Comparison of ENCODE assay signal across 1 cellular context in genomic region chr6:111794716-111795452, GRCh38.
TF ChIP-seq lines count a peak whose summit lies in the region.

No MANE protein-coding gene starts in this region.

TF ChIP-seq in HepG2, 621 proteins besides CTCF, POLR2A, EP300 and RAD21 (continued from another document and continues in another):
- TF ChIP-seq ZNF609 (CRISPR knock-in tag; IDR thresholded peaks at IDR 0.05; ENCODE audit: borderline replicate concordance) (no peak), ZNF383 (CRISPR knock-in tag; IDR thresholded peaks at IDR 0.05; ENCODE audit: borderline replicate concordance) (no peak), MTA3 (CRISPR knock-in tag; IDR thresholded peaks at IDR 0.05) (no peak), NFIC (IDR thresholded peaks at IDR 0.05; ENCODE audit: low read length) (no peak), ZNF841 (CRISPR knock-in tag; IDR thresholded peaks at IDR 0.05; ENCODE audit: borderline replicate concordance) (no peak), CBX1 (IDR thresholded peaks at IDR 0.05; ENCODE audit: low read depth) (no peak), DNMT3B (CRISPR knock-in tag; conservative IDR thresholded peaks at IDR 0.05) (no peak), SRY (CRISPR knock-in tag; IDR thresholded peaks at IDR 0.05) (no peak), ZNF703 (CRISPR knock-in tag; IDR thresholded peaks at IDR 0.05; ENCODE audit: borderline replicate concordance) (no peak), ZNF207 (IDR thresholded peaks at IDR 0.05; ENCODE audit: borderline replicate concordance) (no peak), ZNF20 (CRISPR knock-in tag; IDR thresholded peaks at IDR 0.05) (no peak), MIXL1 (CRISPR knock-in tag; IDR thresholded peaks at IDR 0.05) (0 out of 2 replicates have a peak, but pooled peaks have one; percentile 35), AKAP8 (CRISPR knock-in tag; IDR thresholded peaks at IDR 0.05) (no peak), TCF7L2 (IDR thresholded peaks at IDR 0.05; ENCODE audit: low read depth, low read length) (no peak), ZNF770 (CRISPR knock-in tag; IDR thresholded peaks at IDR 0.05) (no peak), SALL2 (CRISPR knock-in tag; IDR thresholded peaks at IDR 0.05) (no peak), DMTF1 (CRISPR knock-in tag; IDR thresholded peaks at IDR 0.05) (no peak), SOX13 (IDR thresholded peaks at IDR 0.05) (no peak), SOX13 (CRISPR knock-in tag; conservative IDR thresholded peaks at IDR 0.05 in 1 of 2, IDR thresholded peaks at IDR 0.05 in 1 of 2) (peak in 1 of 2 experiments; percentile 42; a peak in 1 of 4 replicates), REL (CRISPR knock-in tag; conservative IDR thresholded peaks at IDR 0.05) (no peak), ZNF670 (CRISPR knock-in tag; IDR thresholded peaks at IDR 0.05; ENCODE audit: borderline replicate concordance) (no peak), SOX6 (IDR thresholded peaks at IDR 0.05) (no peak), SOX6 (CRISPR knock-in tag; IDR thresholded peaks at IDR 0.05) (peak; percentile 9; the same call in 1 of the 2 replicates), ZNF34 (CRISPR knock-in tag; IDR thresholded peaks at IDR 0.05; ENCODE audit: borderline replicate concordance) (no peak), RBFOX2 (IDR thresholded peaks at IDR 0.05; ENCODE audit: low read depth, low read length) (no peak), TBX3 (IDR thresholded peaks at IDR 0.05; ENCODE audit: borderline replicate concordance) (no peak), SMAD9 (CRISPR knock-in tag; IDR thresholded peaks at IDR 0.05) (no peak), WIZ (CRISPR knock-in tag; IDR thresholded peaks at IDR 0.05) (no peak), ZNF30 (CRISPR knock-in tag; IDR thresholded peaks at IDR 0.05) (no peak), ZBTB20 (CRISPR knock-in tag; IDR thresholded peaks at IDR 0.05; ENCODE audit: borderline replicate concordance, low read depth) (no peak), RFX5 (IDR thresholded peaks at IDR 0.05; ENCODE audit: low read depth, low read length) (no peak), MYC (CRISPR knock-in tag; IDR thresholded peaks at IDR 0.05; ENCODE audit: borderline replicate concordance) (no peak), KAT7 (CRISPR knock-in tag; IDR thresholded peaks at IDR 0.05; ENCODE audit: borderline replicate concordance) (no peak), MEIS1 (CRISPR knock-in tag; IDR thresholded peaks at IDR 0.05; ENCODE audit: borderline replicate concordance) (no peak), MNT (IDR thresholded peaks at IDR 0.05) (no peak), ATRX (CRISPR knock-in tag; IDR thresholded peaks at IDR 0.05; ENCODE audit: borderline replicate concordance) (no peak), MBD4 (IDR thresholded peaks at IDR 0.05; ENCODE audit: borderline replicate concordance, low read length) (no peak), KAT8 (CRISPR knock-in tag; IDR thresholded peaks at IDR 0.05) (no peak), ZFP36L1 (CRISPR knock-in tag; IDR thresholded peaks at IDR 0.05) (no peak), SNRNP70 (IDR thresholded peaks at IDR 0.05; ENCODE audit: low read depth, low read length) (no peak), SAP130 (CRISPR knock-in tag; IDR thresholded peaks at IDR 0.05; ENCODE audit: low read depth) (peak; percentile 4; the same call in 1 of the 2 replicates), BORCS8-MEF2B (CRISPR knock-in tag; IDR thresholded peaks at IDR 0.05) (no peak), NFIB (CRISPR knock-in tag; IDR thresholded peaks at IDR 0.05; ENCODE audit: borderline replicate concordance) (no peak), ZNF607 (CRISPR knock-in tag; IDR thresholded peaks at IDR 0.05; ENCODE audit: borderline replicate concordance) (no peak), MATR3 (CRISPR knock-in tag; IDR thresholded peaks at IDR 0.05) (no peak), ZBTB2 (CRISPR knock-in tag; IDR thresholded peaks at IDR 0.05; ENCODE audit: low read depth) (no peak), HNF4A (CRISPR knock-in tag; IDR thresholded peaks at IDR 0.05) (peak; percentile 27), ZNF567 (CRISPR knock-in tag; IDR thresholded peaks at IDR 0.05; ENCODE audit: borderline replicate concordance) (no peak), BHLHE40 (IDR thresholded peaks at IDR 0.05; ENCODE audit: low read length) (no peak), ARNTL (CRISPR knock-in tag; IDR thresholded peaks at IDR 0.05) (no peak)
- TF ChIP-seq, protein P1, sequence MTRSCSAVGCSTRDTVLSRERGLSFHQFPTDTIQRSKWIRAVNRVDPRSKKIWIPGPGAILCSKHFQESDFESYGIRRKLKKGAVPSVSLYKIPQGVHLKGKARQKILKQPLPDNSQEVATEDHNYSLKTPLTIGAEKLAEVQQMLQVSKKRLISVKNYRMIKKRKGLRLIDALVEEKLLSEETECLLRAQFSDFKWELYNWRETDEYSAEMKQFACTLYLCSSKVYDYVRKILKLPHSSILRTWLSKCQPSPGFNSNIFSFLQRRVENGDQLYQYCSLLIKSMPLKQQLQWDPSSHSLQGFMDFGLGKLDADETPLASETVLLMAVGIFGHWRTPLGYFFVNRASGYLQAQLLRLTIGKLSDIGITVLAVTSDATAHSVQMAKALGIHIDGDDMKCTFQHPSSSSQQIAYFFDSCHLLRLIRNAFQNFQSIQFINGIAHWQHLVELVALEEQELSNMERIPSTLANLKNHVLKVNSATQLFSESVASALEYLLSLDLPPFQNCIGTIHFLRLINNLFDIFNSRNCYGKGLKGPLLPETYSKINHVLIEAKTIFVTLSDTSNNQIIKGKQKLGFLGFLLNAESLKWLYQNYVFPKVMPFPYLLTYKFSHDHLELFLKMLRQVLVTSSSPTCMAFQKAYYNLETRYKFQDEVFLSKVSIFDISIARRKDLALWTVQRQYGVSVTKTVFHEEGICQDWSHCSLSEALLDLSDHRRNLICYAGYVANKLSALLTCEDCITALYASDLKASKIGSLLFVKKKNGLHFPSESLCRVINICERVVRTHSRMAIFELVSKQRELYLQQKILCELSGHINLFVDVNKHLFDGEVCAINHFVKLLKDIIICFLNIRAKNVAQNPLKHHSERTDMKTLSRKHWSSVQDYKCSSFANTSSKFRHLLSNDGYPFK (CRISPR knock-in tag; IDR thresholded peaks at IDR 0.05; ENCODE audit: borderline replicate concordance), result no peak
